15 cellular contexts compared by ENCODE assay signal in the genomic region with DNA sequence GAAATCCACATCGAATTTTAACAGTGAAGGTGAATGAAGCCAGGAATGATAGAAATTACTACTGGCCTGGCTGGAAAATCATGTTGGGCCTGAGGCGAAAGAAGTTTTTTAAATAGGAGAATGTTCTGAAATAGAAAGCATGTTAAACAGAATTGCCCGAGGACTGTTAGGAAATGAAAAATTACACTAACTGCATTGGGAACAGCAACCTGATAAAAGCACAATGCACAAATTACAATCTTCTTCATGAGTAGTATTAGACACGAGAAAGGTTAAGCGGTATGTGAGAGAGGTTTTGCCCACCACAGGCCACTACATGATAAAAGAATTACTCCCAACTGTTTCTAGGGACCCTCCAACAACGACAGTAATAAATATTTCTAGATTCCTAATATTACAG. TPM values are rescaled to one million over a fixed set of nuclear protein-coding genes. Genes with fewer than 3 reads are reported as not detected.
DNase-seq lines count a peak whose midpoint lies in the region; ATAC-seq and TF ChIP-seq lines count a peak whose summit lies in the region.
"Had no signal": no experiment of that assay in that cellular context is flagged by ENCODE, and none has a peak within 500 bp of the region (broad histone marks: within the 10 kb centered on the region; RNA-seq: fewer than 3 reads in every experiment).

No MANE protein-coding gene starts in this region.

- H3K4me3 Mint-ChIP-seq in neural progenitor cell, result no peak overlapping the region
- H3K4me3 Mint-ChIP-seq: activated naive CD8-positive, alpha-beta T cell had no signal

- DNase-seq in left ventricle myocardium inferior, result no peak
- DNase-seq in left cardiac atrium, result no peak
- DNase-seq in coronary artery (ENCODE audit: low spot score), result no peak
- no peak for DNase-seq in neural progenitor cell (ENCODE audit: low spot score)
- no peak for DNase-seq in aorta
- DNase-seq in stimulated activated CD4-positive, alpha-beta T cell treated with anti-CD3 and anti-CD28 coated beads, Interleukin-4, amount 100 ng/mL, for 1 hour, result no peak
- no peak for DNase-seq in DMS 273 treated with DMSO at 0.1 percent for 48 hours (lab: John Stamatoyannopoulos, UW)
- DNase-seq in NAMALWA (ENCODE audit: low spot score), result no peak
- DNase-seq: DMS153, midbrain, NCI-H1417 treated with DMSO at 0.1 percent for 48 hours, NCI-H510A, RPMI8226 had no signal

- H3K9ac ChIP-seq in neural progenitor cell, result no peak overlapping the region

- H3K27ac ChIP-seq in left ventricle myocardium inferior (replicated peaks), result peak overlapping the region; percentile 80
- peak overlapping the region; percentile 83 to 92 for H3K27ac ChIP-seq in coronary artery
- H3K27ac ChIP-seq in neural progenitor cell, result no peak overlapping the region
- H3K27ac ChIP-seq in aorta (ENCODE audit: low read depth in 1 of 2, low read length in 2 of 2), result peak overlapping the region; percentile 68 to 98

- H3K27ac Mint-ChIP-seq in neural progenitor cell, result peak overlapping the region; percentile 54
- H3K27ac Mint-ChIP-seq: activated naive CD8-positive, alpha-beta T cell had no signal

- H3K4me3 ChIP-seq in left ventricle myocardium inferior, result peak overlapping the region; percentile 15
- H3K4me3 ChIP-seq in coronary artery, result peak overlapping the region; percentile 7
- H3K4me3 ChIP-seq in neural progenitor cell, result no peak overlapping the region
- H3K4me3 ChIP-seq in aorta (ENCODE audit: low read length in 2 of 2), result peak overlapping the region in 1 of 2 donors; percentile 41
- H3K4me3 ChIP-seq: GM12878 had no signal

- TF ChIP-seq CTCF in left ventricle myocardium inferior (IDR thresholded peaks at IDR 0.05; ENCODE audit: borderline replicate concordance) (no peak), coronary artery (IDR thresholded peaks at IDR 0.05) (no peak), neural progenitor cell (IDR thresholded peaks at IDR 0.05) (no peak)

- H3K27me3 ChIP-seq in left ventricle myocardium inferior (ENCODE audit: low read depth), result no peaks in the 10 kb centered on the region
- no peaks in the 10 kb centered on the region for H3K27me3 ChIP-seq in neural progenitor cell
- no peaks in the 10 kb centered on the region for H3K27me3 ChIP-seq in aorta (ENCODE audit: control insufficient read depth in 1 of 2, insufficient read depth in 2 of 2, low read length in 1 of 2)

- H3K4me1 ChIP-seq in left ventricle myocardium inferior (peaks cover 73% of the 10 kb centered on the region), neural progenitor cell (no peaks in the 10 kb centered on the region), aorta (ENCODE audit: control insufficient read depth in 1 of 2, insufficient read depth in 2 of 2, low read length in 2 of 2) (peaks cover 1 to 6% of the 10 kb centered on the region in 2 donors)

- H4K20me1 ChIP-seq in neural progenitor cell (ENCODE audit: low read depth), result no peaks in the 10 kb centered on the region

- peaks cover 5% of the 10 kb centered on the region for H3K4me1 Mint-ChIP-seq in neural progenitor cell

- 20% methylated on average over 6 of the region's 6 CpGs for WGBS in aorta, 2 donors

- H3F3A ChIP-seq in neural progenitor cell (ENCODE audit: low read depth), result no peaks in the 10 kb centered on the region

- H3K36me3 ChIP-seq in left ventricle myocardium inferior, result no peaks in the 10 kb centered on the region
- H3K36me3 ChIP-seq in neural progenitor cell, result no peaks in the 10 kb centered on the region
- H3K36me3 ChIP-seq in aorta (ENCODE audit: control insufficient read depth in 1 of 2, insufficient read depth in 2 of 2, low read length in 1 of 2), result no peaks in the 10 kb centered on the region

- intact Hi-C loops in left ventricle myocardium inferior (cut with micrococcal nuclease) (no loop called here), left cardiac atrium (cut with DNase I) (no loop called here), aorta (cut with DNase I) (loop anchor here in 1 of 2 donors (2.0 kb wide), 1 partner anchor 18 kb away; the partner anchor contains the start of gene GBE1)

- no peaks in the 10 kb centered on the region for H3K36me3 Mint-ChIP-seq in neural progenitor cell

- no peaks in the 10 kb centered on the region for H3K9me3 Mint-ChIP-seq in neural progenitor cell

- H3K9me3 ChIP-seq in left ventricle myocardium inferior (replicated peaks), result no peaks in the 10 kb centered on the region
- no peaks in the 10 kb centered on the region for H3K9me3 ChIP-seq in neural progenitor cell (ENCODE audit: low read depth)
- no peaks in the 10 kb centered on the region for H3K9me3 ChIP-seq in aorta (ENCODE audit: control insufficient read depth, low read length)

- no peaks in the 10 kb centered on the region for H3K27me3 Mint-ChIP-seq in neural progenitor cell (ENCODE audit: insufficient read depth, low read depth)
- H3K27me3 Mint-ChIP-seq: activated naive CD8-positive, alpha-beta T cell had no signal

- no peak overlapping the region for H3K4me2 ChIP-seq in neural progenitor cell

- no peak overlapping the region for H2AFZ ChIP-seq in neural progenitor cell (replicated peaks)

- ATAC-seq in left cardiac atrium, result no peak
- ATAC-seq in aorta (ENCODE audit: low FRiP score), result peak; percentile 34
- ATAC-seq: GM12878 had no signal

- no peaks in the 10 kb centered on the region for H3K79me2 ChIP-seq in neural progenitor cell (ENCODE audit: low read depth)

RNA-seq across cellular contexts. Expression of gene GBE1, which starts 18.9 kb away (rescaled TPM):
- 73.1 TPM for total RNA-seq in left ventricle myocardium inferior
- total RNA-seq in left cardiac atrium, result 10 to 100 TPM; 59.0 to 82.7 TPM
- total RNA-seq in neural progenitor cell (ENCODE audit: low replicate concordance), result 21.7 and 34.4 TPM in 2 replicates
- total RNA-seq in aorta, result 100 to 1,000 TPM in 1 of 2 donors, 10 to 100 TPM in 1; 64.0 to 103 TPM
- polyA plus RNA-seq in aorta, result 10 to 100 TPM; 29.3 to 52.0 TPM
